40 cellular contexts compared by ENCODE assay signal in the genomic region with DNA sequence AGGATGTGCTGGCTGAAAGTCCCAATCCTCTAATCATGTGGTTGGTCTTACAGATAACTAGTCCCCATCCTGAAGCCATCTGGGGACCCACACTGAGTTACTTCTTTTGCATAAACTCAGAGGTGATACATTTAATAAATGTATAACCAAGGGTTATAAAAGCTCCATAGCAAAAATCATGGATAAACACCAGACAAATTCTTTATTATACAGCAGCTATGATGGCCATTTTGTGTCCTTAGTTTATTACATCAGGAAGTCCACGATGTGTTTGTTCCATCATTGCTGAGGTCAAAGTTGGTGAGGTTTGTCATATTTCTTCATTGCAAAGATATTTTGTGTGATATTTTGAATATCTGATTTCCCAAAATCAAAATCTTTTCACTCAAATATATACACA.
"Had no signal": no experiment of that assay in that cellular context is flagged by ENCODE, and none has a peak within 500 bp of the region (broad histone marks: within the 10 kb centered on the region; RNA-seq: fewer than 3 reads in every experiment).

No MANE protein-coding gene starts in this region.

- ATAC-seq: activated CD4-positive, alpha-beta T cell treated with anti-CD3 and anti-CD28 coated beads for 36 hours; activated CD4-positive, CD25-positive, alpha-beta regulatory T cell treated with anti-CD3 and anti-CD28 coated beads, Interleukin-2, amount 50 U/mL, for 24 hours; activated CD8-positive, alpha-beta memory T cell treated with anti-CD3 and anti-CD28 coated beads, Interleukin-2, amount 10 ng/mL, durations not matched to agents 7 days and 5 days; activated CD8-positive, alpha-beta T cell treated with anti-CD3 and anti-CD28 coated beads, Interleukin-2, amount 10 ng/mL, durations not matched to agents 7 days and 5 days; activated naive CD8-positive, alpha-beta T cell treated with anti-CD3 and anti-CD28 coated beads, Interleukin-2, amount 50 U/mL, for 24 hours; WTC11 had no signal

- H3K27ac ChIP-seq: ascending aorta, cardiac muscle cell, WERI-Rb-1 had no signal

- H3K27ac Mint-ChIP-seq: activated CD4-positive, alpha-beta memory T cell treated with anti-CD3 and anti-CD28 coated beads, Interleukin-2, amount 10 ng/mL, durations not matched to agents 7 days and 5 days; activated CD4-positive, alpha-beta T cell treated with anti-CD3 and anti-CD28 coated beads for 36 hours; activated CD4-positive, alpha-beta T cell treated with anti-CD3 and anti-CD28 coated beads, Interleukin-2, amount 10 ng/mL, durations not matched to agents 7 days and 5 days; activated CD8-positive, alpha-beta memory T cell treated with anti-CD3 and anti-CD28 coated beads, Interleukin-2, amount 10 ng/mL, durations not matched to agents 7 days and 5 days; activated CD8-positive, alpha-beta T cell treated with anti-CD3 and anti-CD28 coated beads, Interleukin-2, amount 10 ng/mL, durations not matched to agents 7 days and 5 days; activated naive CD4-positive, alpha-beta T cell treated with anti-CD3 and anti-CD28 coated beads, Interleukin-2, amount 10 ng/mL, durations not matched to agents 7 days and 5 days; activated naive CD4-positive, alpha-beta T cell treated with anti-CD3 and anti-CD28 coated beads, Interleukin-2, amount 50 U/mL, for 24 hours; activated naive CD8-positive, alpha-beta T cell; activated naive CD8-positive, alpha-beta T cell treated with anti-CD3 and anti-CD28 coated beads, Interleukin-2, amount 10 ng/mL, durations not matched to agents 7 days and 5 days; activated naive CD8-positive, alpha-beta T cell treated with anti-CD3 and anti-CD28 coated beads, Interleukin-2, amount 50 U/mL, for 24 hours; activated T-cell treated with anti-CD3 and anti-CD28 coated beads, Interleukin-2, amount 50 U/mL, for 24 hours; activated T-helper 2 cell treated with anti-CD3 and anti-CD28 coated beads, Interferon-gamma antibody, Interleukin-2, Interleukin-4, amounts not matched to agents 10 μg/mL and 5 μg/mL and 100 μg/mL, durations not matched to agents 14 hours and 24 hours and 36 hours; brain; T-helper 1 cell treated with Interleukin-12 subunit alpha and Interleukin-12 subunit beta and Interleukin-4 antibody, amounts not matched to agents 30 μg/mL and 1 μg/mL, for 36 hours; T-helper 2 cell treated with Interferon-gamma antibody and Interleukin-4, amounts not matched to agents 5 μg/mL and 100 μg/mL, for 36 hours; WTC11 had no signal

- H3K4me1 Mint-ChIP-seq: activated CD4-positive, alpha-beta T cell treated with anti-CD3 and anti-CD28 coated beads for 36 hours; activated CD4-positive, alpha-beta T cell treated with anti-CD3 and anti-CD28 coated beads, Interleukin-2, amount 10 ng/mL, durations not matched to agents 7 days and 5 days; activated naive CD4-positive, alpha-beta T cell treated with anti-CD3 and anti-CD28 coated beads, Interleukin-2, amount 50 U/mL, for 24 hours; activated naive CD8-positive, alpha-beta T cell treated with anti-CD3 and anti-CD28 coated beads, Interleukin-2, amount 50 U/mL, for 24 hours; brain; central memory CD8-positive, alpha-beta T cell; WTC11 had no signal

- H3K27me3 ChIP-seq: ascending aorta, cardiac muscle cell had no signal

- H3K4me3 Mint-ChIP-seq: activated CD4-positive, alpha-beta memory T cell treated with anti-CD3 and anti-CD28 coated beads, Interleukin-2, amount 10 ng/mL, durations not matched to agents 7 days and 5 days; activated CD4-positive, alpha-beta T cell treated with anti-CD3 and anti-CD28 coated beads for 36 hours; activated CD4-positive, alpha-beta T cell treated with anti-CD3 and anti-CD28 coated beads, Interleukin-2, amount 10 ng/mL, durations not matched to agents 7 days and 5 days; activated CD8-positive, alpha-beta memory T cell treated with anti-CD3 and anti-CD28 coated beads, Interleukin-2, amount 10 ng/mL, durations not matched to agents 7 days and 5 days; activated CD8-positive, alpha-beta T cell treated with anti-CD3 and anti-CD28 coated beads, Interleukin-2, amount 10 ng/mL, durations not matched to agents 7 days and 5 days; activated naive CD4-positive, alpha-beta T cell treated with anti-CD3 and anti-CD28 coated beads, Interleukin-2, amount 10 ng/mL, durations not matched to agents 7 days and 5 days; activated naive CD4-positive, alpha-beta T cell treated with anti-CD3 and anti-CD28 coated beads, Interleukin-2, amount 50 U/mL, for 24 hours; activated naive CD8-positive, alpha-beta T cell; activated naive CD8-positive, alpha-beta T cell treated with anti-CD3 and anti-CD28 coated beads, Interleukin-2, amount 10 ng/mL, durations not matched to agents 7 days and 5 days; activated naive CD8-positive, alpha-beta T cell treated with anti-CD3 and anti-CD28 coated beads, Interleukin-2, amount 50 U/mL, for 24 hours; activated T-cell treated with anti-CD3 and anti-CD28 coated beads, Interleukin-2, amount 50 U/mL, for 24 hours; brain; central memory CD8-positive, alpha-beta T cell; T-helper 1 cell treated with Interleukin-12 subunit alpha and Interleukin-12 subunit beta and Interleukin-4 antibody, amounts not matched to agents 30 μg/mL and 1 μg/mL, for 36 hours; T-helper 2 cell treated with Interferon-gamma antibody and Interleukin-4, amounts not matched to agents 5 μg/mL and 100 μg/mL, for 36 hours; WTC11 had no signal

- H3K9me3 ChIP-seq: ascending aorta had no signal

- H3K27me3 Mint-ChIP-seq: activated CD4-positive, alpha-beta memory T cell treated with anti-CD3 and anti-CD28 coated beads, Interleukin-2, amount 10 ng/mL, durations not matched to agents 7 days and 5 days; activated CD8-positive, alpha-beta memory T cell treated with anti-CD3 and anti-CD28 coated beads, Interleukin-2, amount 10 ng/mL, durations not matched to agents 7 days and 5 days; activated naive CD4-positive, alpha-beta T cell treated with anti-CD3 and anti-CD28 coated beads, Interleukin-2, amount 10 ng/mL, durations not matched to agents 7 days and 5 days; activated naive CD4-positive, alpha-beta T cell treated with anti-CD3 and anti-CD28 coated beads, Interleukin-2, amount 50 U/mL, for 24 hours; activated naive CD8-positive, alpha-beta T cell; activated naive CD8-positive, alpha-beta T cell treated with anti-CD3 and anti-CD28 coated beads, Interleukin-2, amount 50 U/mL, for 24 hours; activated T-cell treated with anti-CD3 and anti-CD28 coated beads, Interleukin-2, amount 50 U/mL, for 24 hours; brain; central memory CD8-positive, alpha-beta T cell had no signal

- FAIRE-seq: bronchial epithelial cell, TTC549 had no signal

- DNase-seq: activated CD4-positive, alpha-beta memory T cell treated with anti-CD3 and anti-CD28 coated beads, Interleukin-2, amount 10 ng/mL, durations not matched to agents 7 days and 5 days; activated CD4-positive, alpha-beta T cell treated with anti-CD3 and anti-CD28 coated beads for 1 hour; activated CD4-positive, alpha-beta T cell treated with anti-CD3 and anti-CD28 coated beads for 36 hours; activated CD4-positive, alpha-beta T cell treated with anti-CD3 and anti-CD28 coated beads for 48 hours; activated CD4-positive, alpha-beta T cell treated with anti-CD3 and anti-CD28 coated beads, Interleukin-2, amount 10 ng/mL, durations not matched to agents 7 days and 5 days; activated CD4-positive, alpha-beta T cell treated with anti-CD3 and anti-CD28 coated beads, Interleukin-2, amount 50 U/mL, for 48 hours; activated CD4-positive, CD25-positive, alpha-beta regulatory T cell; activated CD8-positive, alpha-beta memory T cell treated with anti-CD3 and anti-CD28 coated beads for 24 hours; activated CD8-positive, alpha-beta memory T cell treated with anti-CD3 and anti-CD28 coated beads, Interleukin-2, amount 10 ng/mL, durations not matched to agents 7 days and 5 days; activated CD8-positive, alpha-beta memory T cell treated with anti-CD3 and anti-CD28 coated beads, Interleukin-2, amount 50 U/mL, for 48 hours; activated CD8-positive, alpha-beta T cell treated with anti-CD3 and anti-CD28 coated beads, Interleukin-2, amount 10 ng/mL, durations not matched to agents 7 days and 5 days; activated effector memory CD4-positive, alpha-beta T cell treated with Interleukin-2 at 50 U/mL for 16 hours; activated gamma-delta T cell; activated naive CD4-positive, alpha-beta T cell treated with anti-CD3 and anti-CD28 coated beads, Interleukin-2, amount 10 ng/mL, durations not matched to agents 7 days and 5 days; activated naive CD4-positive, alpha-beta T cell treated with Interleukin-2 at 50 U/mL for 16 hours; activated naive CD8-positive, alpha-beta T cell treated with anti-CD3 and anti-CD28 coated beads, Interleukin-2, amount 10 ng/mL, durations not matched to agents 7 days and 5 days; activated naive CD8-positive, alpha-beta T cell treated with anti-CD3 and anti-CD28 coated beads, Interleukin-2, amount 50 U/mL, for 24 hours; activated T-cell treated with anti-CD3 and anti-CD28 coated beads, Interleukin-2, amount 50 U/mL, for 24 hours; activated T-cell treated with anti-CD3 and anti-CD28 coated beads, Interleukin-2, amount 50 U/mL, for 48 hours; amygdala; anterior cingulate cortex; caudate nucleus; cerebellar nuclear complex; T-helper 1 cell; T-helper 2 cell; T-helper 9 cell had no signal

- H3K36me3 ChIP-seq: ascending aorta, cardiac muscle cell, WERI-Rb-1 had no signal

- H3K36me3 Mint-ChIP-seq: activated naive CD4-positive, alpha-beta T cell treated with anti-CD3 and anti-CD28 coated beads, Interleukin-2, amount 10 ng/mL, durations not matched to agents 7 days and 5 days; activated naive CD4-positive, alpha-beta T cell treated with anti-CD3 and anti-CD28 coated beads, Interleukin-2, amount 50 U/mL, for 24 hours; activated naive CD8-positive, alpha-beta T cell; activated naive CD8-positive, alpha-beta T cell treated with anti-CD3 and anti-CD28 coated beads, Interleukin-2, amount 10 ng/mL, durations not matched to agents 7 days and 5 days; brain had no signal

- H3K4me3 ChIP-seq: ascending aorta, cardiac muscle cell had no signal

- H3K9me3 Mint-ChIP-seq: activated CD4-positive, alpha-beta memory T cell treated with anti-CD3 and anti-CD28 coated beads, Interleukin-2, amount 10 ng/mL, durations not matched to agents 7 days and 5 days; activated CD4-positive, alpha-beta T cell treated with anti-CD3 and anti-CD28 coated beads, Interleukin-2, amount 10 ng/mL, durations not matched to agents 7 days and 5 days; activated naive CD4-positive, alpha-beta T cell treated with anti-CD3 and anti-CD28 coated beads, Interleukin-2, amount 10 ng/mL, durations not matched to agents 7 days and 5 days; activated naive CD4-positive, alpha-beta T cell treated with anti-CD3 and anti-CD28 coated beads, Interleukin-2, amount 50 U/mL, for 24 hours; activated naive CD8-positive, alpha-beta T cell treated with anti-CD3 and anti-CD28 coated beads, Interleukin-2, amount 10 ng/mL, durations not matched to agents 7 days and 5 days; activated naive CD8-positive, alpha-beta T cell treated with anti-CD3 and anti-CD28 coated beads, Interleukin-2, amount 50 U/mL, for 24 hours; activated T-helper 2 cell treated with anti-CD3 and anti-CD28 coated beads, Interferon-gamma antibody, Interleukin-2, Interleukin-4, amounts not matched to agents 10 μg/mL and 5 μg/mL and 100 μg/mL, durations not matched to agents 14 hours and 24 hours and 36 hours; central memory CD8-positive, alpha-beta T cell; T-helper 1 cell treated with Interleukin-12 subunit alpha and Interleukin-12 subunit beta and Interleukin-4 antibody, amounts not matched to agents 30 μg/mL and 1 μg/mL, for 36 hours; T-helper 2 cell treated with Interferon-gamma antibody and Interleukin-4, amounts not matched to agents 5 μg/mL and 100 μg/mL, for 36 hours had no signal
